In genomic region chr2:61694312-61695274, GRCh38 we compare ENCODE assay signal across 1 cellular context.
TF ChIP-seq lines count a peak whose summit lies in the region.

No MANE protein-coding gene starts in this region.

TF ChIP-seq in K562, 482 proteins besides CTCF, POLR2A, EP300 and RAD21 (continued from another document and continues in another):
- TF ChIP-seq, protein P1, sequence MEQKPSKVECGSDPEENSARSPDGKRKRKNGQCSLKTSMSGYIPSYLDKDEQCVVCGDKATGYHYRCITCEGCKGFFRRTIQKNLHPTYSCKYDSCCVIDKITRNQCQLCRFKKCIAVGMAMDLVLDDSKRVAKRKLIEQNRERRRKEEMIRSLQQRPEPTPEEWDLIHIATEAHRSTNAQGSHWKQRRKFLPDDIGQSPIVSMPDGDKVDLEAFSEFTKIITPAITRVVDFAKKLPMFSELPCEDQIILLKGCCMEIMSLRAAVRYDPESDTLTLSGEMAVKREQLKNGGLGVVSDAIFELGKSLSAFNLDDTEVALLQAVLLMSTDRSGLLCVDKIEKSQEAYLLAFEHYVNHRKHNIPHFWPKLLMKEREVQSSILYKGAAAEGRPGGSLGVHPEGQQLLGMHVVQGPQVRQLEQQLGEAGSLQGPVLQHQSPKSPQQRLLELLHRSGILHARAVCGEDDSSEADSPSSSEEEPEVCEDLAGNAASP (IDR thresholded peaks at IDR 0.05): no peak
- TF ChIP-seq CTCFL (IDR thresholded peaks at IDR 0.05; ENCODE audit: borderline replicate concordance, insufficient read depth, low read depth, low read length, poor library complexity, severe bottlenecking) (peak; percentile 9), SRSF9 (IDR thresholded peaks at IDR 0.05; ENCODE audit: borderline replicate concordance, low read depth, low read length) (no peak), E2F5 (CRISPR knock-in tag; IDR thresholded peaks at IDR 0.05) (no peak), DNMT1 (IDR thresholded peaks at IDR 0.05) (no peak), RBBP5 (IDR thresholded peaks at IDR 0.05; ENCODE audit: borderline replicate concordance, insufficient read depth, low read length, poor library complexity, severe bottlenecking) (peak; percentile 52), FOXP1 (CRISPR knock-in tag; IDR thresholded peaks at IDR 0.05) (no peak), KDM4B (IDR thresholded peaks at IDR 0.05; ENCODE audit: borderline replicate concordance in 2 of 2, low read depth in 1 of 2) (peak in 1 of 2 experiments; percentile 86; a peak in 2 of 4 replicates), SP1 (CRISPR knock-in tag; IDR thresholded peaks at IDR 0.05) (peak; percentile 96), BRD9 (IDR thresholded peaks at IDR 0.05; ENCODE audit: low read depth, partially characterized antibody) (peak; percentile 34), ZC3H4 (CRISPR knock-in tag; IDR thresholded peaks at IDR 0.05; ENCODE audit: borderline replicate concordance) (no peak), CHAMP1 (IDR thresholded peaks at IDR 0.05) (0 out of 2 replicates have a peak, but pooled peaks have one; percentile 35), SIN3A (IDR thresholded peaks at IDR 0.05; ENCODE audit: borderline replicate concordance in 2 of 2, control insufficient read depth in 1 of 2, low read depth in 2 of 2, low read length in 2 of 2) (peak in 1 of 2 experiments; percentile 62; a peak in 2 of 4 replicates), POLR2G (IDR thresholded peaks at IDR 0.05; ENCODE audit: low read depth, low read length) (peak; percentile 94), PHF8 (IDR thresholded peaks at IDR 0.05; ENCODE audit: borderline replicate concordance, low read length) (peak; percentile 97), STAT5B (CRISPR knock-in tag; IDR thresholded peaks at IDR 0.05) (no peak), CBX3 (IDR thresholded peaks at IDR 0.05; ENCODE audit: borderline replicate concordance in 1 of 2, low read length in 2 of 2) (peak in 1 of 2 experiments; percentile 33; a peak in 1 of 3 replicates), AFF1 (IDR thresholded peaks at IDR 0.05; ENCODE audit: low read depth in 1 of 2, partially characterized antibody in 2 of 2) (peak; percentile 32 to 53), ZNF785 (CRISPR knock-in tag; IDR thresholded peaks at IDR 0.05) (no peak), ZNF766 (CRISPR knock-in tag; conservative IDR thresholded peaks at IDR 0.05) (0 out of 2 replicates have a peak, but pooled peaks have one; percentile 26), ZNF445 (CRISPR knock-in tag; IDR thresholded peaks at IDR 0.05; ENCODE audit: low read depth) (no peak), HDAC2 (IDR thresholded peaks at IDR 0.05) (peak; percentile 28; the same call in 1 of the 2 replicates), ELF4 (CRISPR knock-in tag; IDR thresholded peaks at IDR 0.05) (0 out of 2 replicates have a peak, but pooled peaks have one; percentile 42), TEAD2 (tag; IDR thresholded peaks at IDR 0.05) (no peak), HMG20A (CRISPR knock-in tag; conservative IDR thresholded peaks at IDR 0.05) (no peak), NR4A1 (CRISPR knock-in tag; IDR thresholded peaks at IDR 0.05) (no peak), NR4A1 (tag; IDR thresholded peaks at IDR 0.05) (0 out of 2 replicates have a peak, but pooled peaks have one; percentile 28), NONO (IDR thresholded peaks at IDR 0.05; ENCODE audit: low read depth in 2 of 2, low read length in 1 of 2) (peak in 1 of 2 experiments; percentile 39; a peak in 1 of 4 replicates), MEIS2 (IDR thresholded peaks at IDR 0.05; ENCODE audit: partially characterized antibody) (no peak), ZFP36 (IDR thresholded peaks at IDR 0.05; ENCODE audit: low read depth, low read length, partially characterized antibody) (peak; percentile 8), ZNF444 (CRISPR knock-in tag; IDR thresholded peaks at IDR 0.05) (0 out of 2 replicates have a peak, but pooled peaks have one; percentile 23), NBN (IDR thresholded peaks at IDR 0.05; ENCODE audit: low read depth) (no peak), ZNF740 (CRISPR knock-in tag; IDR thresholded peaks at IDR 0.05) (peak; percentile 87), ZNF740 (tag; IDR thresholded peaks at IDR 0.05) (peak in 1 of 2 experiments; percentile 74; a peak in 2 of 4 replicates)
- TF ChIP-seq, protein P2, sequence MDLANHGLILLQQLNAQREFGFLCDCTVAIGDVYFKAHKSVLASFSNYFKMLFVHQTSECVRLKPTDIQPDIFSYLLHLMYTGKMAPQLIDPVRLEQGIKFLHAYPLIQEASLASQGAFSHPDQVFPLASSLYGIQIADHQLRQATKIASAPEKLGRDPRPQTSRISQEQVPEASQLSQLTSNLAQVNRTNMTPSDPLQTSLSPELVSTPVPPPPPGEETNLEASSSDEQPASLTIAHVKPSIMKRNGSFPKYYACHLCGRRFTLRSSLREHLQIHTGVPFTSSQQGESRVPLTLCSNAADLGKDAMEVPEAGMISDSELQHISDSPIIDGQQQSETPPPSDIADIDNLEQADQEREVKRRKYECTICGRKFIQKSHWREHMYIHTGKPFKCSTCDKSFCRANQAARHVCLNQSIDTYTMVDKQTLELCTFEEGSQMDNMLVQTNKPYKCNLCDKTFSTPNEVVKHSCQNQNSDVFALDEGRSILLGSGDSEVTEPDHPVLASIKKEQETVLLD (IDR thresholded peaks at IDR 0.05): no peak; the same call in 1 of the 2 replicates
- TF ChIP-seq, protein P3, sequence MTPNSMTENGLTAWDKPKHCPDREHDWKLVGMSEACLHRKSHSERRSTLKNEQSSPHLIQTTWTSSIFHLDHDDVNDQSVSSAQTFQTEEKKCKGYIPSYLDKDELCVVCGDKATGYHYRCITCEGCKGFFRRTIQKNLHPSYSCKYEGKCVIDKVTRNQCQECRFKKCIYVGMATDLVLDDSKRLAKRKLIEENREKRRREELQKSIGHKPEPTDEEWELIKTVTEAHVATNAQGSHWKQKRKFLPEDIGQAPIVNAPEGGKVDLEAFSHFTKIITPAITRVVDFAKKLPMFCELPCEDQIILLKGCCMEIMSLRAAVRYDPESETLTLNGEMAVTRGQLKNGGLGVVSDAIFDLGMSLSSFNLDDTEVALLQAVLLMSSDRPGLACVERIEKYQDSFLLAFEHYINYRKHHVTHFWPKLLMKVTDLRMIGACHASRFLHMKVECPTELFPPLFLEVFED (CRISPR knock-in tag; conservative IDR thresholded peaks at IDR 0.05): no peak
- TF ChIP-seq, protein P4, sequence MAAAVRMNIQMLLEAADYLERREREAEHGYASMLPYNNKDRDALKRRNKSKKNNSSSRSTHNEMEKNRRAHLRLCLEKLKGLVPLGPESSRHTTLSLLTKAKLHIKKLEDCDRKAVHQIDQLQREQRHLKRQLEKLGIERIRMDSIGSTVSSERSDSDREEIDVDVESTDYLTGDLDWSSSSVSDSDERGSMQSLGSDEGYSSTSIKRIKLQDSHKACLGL (CRISPR knock-in tag; IDR thresholded peaks at IDR 0.05; ENCODE audit: borderline replicate concordance, poor library complexity, severe bottlenecking): no peak
- TF ChIP-seq, protein P5, sequence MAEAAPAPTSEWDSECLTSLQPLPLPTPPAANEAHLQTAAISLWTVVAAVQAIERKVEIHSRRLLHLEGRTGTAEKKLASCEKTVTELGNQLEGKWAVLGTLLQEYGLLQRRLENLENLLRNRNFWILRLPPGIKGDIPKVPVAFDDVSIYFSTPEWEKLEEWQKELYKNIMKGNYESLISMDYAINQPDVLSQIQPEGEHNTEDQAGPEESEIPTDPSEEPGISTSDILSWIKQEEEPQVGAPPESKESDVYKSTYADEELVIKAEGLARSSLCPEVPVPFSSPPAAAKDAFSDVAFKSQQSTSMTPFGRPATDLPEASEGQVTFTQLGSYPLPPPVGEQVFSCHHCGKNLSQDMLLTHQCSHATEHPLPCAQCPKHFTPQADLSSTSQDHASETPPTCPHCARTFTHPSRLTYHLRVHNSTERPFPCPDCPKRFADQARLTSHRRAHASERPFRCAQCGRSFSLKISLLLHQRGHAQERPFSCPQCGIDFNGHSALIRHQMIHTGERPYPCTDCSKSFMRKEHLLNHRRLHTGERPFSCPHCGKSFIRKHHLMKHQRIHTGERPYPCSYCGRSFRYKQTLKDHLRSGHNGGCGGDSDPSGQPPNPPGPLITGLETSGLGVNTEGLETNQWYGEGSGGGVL (CRISPR knock-in tag; IDR thresholded peaks at IDR 0.05): no peak
- TF ChIP-seq, protein P6, sequence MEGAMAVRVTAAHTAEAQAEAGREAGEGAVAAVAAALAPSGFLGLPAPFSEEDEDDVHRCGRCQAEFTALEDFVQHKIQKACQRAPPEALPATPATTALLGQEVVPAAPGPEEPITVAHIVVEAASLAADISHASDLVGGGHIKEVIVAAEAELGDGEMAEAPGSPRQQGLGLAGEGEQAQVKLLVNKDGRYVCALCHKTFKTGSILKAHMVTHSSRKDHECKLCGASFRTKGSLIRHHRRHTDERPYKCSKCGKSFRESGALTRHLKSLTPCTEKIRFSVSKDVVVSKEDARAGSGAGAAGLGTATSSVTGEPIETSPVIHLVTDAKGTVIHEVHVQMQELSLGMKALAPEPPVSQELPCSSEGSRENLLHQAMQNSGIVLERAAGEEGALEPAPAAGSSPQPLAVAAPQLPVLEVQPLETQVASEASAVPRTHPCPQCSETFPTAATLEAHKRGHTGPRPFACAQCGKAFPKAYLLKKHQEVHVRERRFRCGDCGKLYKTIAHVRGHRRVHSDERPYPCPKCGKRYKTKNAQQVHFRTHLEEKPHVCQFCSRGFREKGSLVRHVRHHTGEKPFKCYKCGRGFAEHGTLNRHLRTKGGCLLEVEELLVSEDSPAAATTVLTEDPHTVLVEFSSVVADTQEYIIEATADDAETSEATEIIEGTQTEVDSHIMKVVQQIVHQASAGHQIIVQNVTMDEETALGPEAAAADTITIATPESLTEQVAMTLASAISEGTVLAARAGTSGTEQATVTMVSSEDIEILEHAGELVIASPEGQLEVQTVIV (CRISPR knock-in tag; IDR thresholded peaks at IDR 0.05; ENCODE audit: borderline replicate concordance): no peak
